8 cellular contexts compared by ENCODE assay signal in the genomic region with DNA sequence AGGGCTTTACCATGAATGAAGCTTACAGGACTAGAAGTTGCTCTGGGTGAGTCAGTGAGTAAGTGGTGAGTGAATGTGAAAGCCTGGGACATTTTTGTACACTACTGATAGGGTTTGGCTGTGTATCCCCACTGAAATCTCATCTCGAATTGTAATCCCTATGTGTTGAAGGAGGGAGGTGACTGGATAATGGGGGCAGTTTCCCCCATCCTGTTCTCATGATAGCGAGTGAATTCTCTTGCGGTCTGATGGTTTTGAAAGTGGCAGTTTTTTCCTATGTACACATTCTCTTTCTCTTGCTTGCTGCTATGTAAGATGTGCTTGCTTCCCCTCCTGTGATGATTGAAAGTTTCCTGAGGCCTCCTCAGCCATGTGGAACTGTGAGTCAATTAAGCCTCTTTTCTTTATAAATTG. TPM values are rescaled to one million over a fixed set of nuclear protein-coding genes. Genes with fewer than 3 reads are reported as not detected.
DNase-seq lines count a peak whose midpoint lies in the region; ATAC-seq and TF ChIP-seq lines count a peak whose summit lies in the region.
"Not testable (repeated sequence)": the region's sequence is repeated elsewhere in the genome, so short reads cannot be mapped to it uniquely, and the experiment has no call there.

No MANE protein-coding gene starts in this region.

- not testable (repeated sequence) for H2BK20ac ChIP-seq in H9 (ENCODE audit: low read depth, low read length, poor library complexity, severe bottlenecking)

- not testable (repeated sequence) for H3K4me1 Mint-ChIP-seq in H9
- peaks cover 33% of the 10 kb centered on the region for H3K4me1 Mint-ChIP-seq in activated T-helper 2 cell treated with anti-CD3 and anti-CD28 coated beads, Interferon-gamma antibody, Interleukin-2, Interleukin-4, amounts not matched to agents 10 μg/mL and 5 μg/mL and 100 μg/mL, durations not matched to agents 14 hours and 24 hours and 36 hours (ENCODE audit: low read depth)

- not testable (repeated sequence) for H3K9ac ChIP-seq in H9 (ENCODE audit: extremely low read depth, insufficient read length, low read length)

- not testable (repeated sequence) for H3K27me3 Mint-ChIP-seq in H9 (ENCODE audit: low read depth); activated T-helper 2 cell treated with anti-CD3 and anti-CD28 coated beads, Interferon-gamma antibody, Interleukin-2, Interleukin-4, amounts not matched to agents 10 μg/mL and 5 μg/mL and 100 μg/mL, durations not matched to agents 14 hours and 24 hours and 36 hours (ENCODE audit: low read depth)

- not testable (repeated sequence) for H2BK120ac ChIP-seq in H9 (ENCODE audit: low read depth, low read length, poor library complexity, severe bottlenecking)

- H3K4me1 ChIP-seq in H9 (ENCODE audit: insufficient read depth, low read length): not testable (repeated sequence)

- not testable (repeated sequence) for H3K23ac ChIP-seq in H9 (ENCODE audit: insufficient read length, low read depth, low read length)

- not testable (repeated sequence) for H2BK15ac ChIP-seq in H9 (ENCODE audit: low read depth, low read length)

- not testable (repeated sequence) for H3K4me2 ChIP-seq in H9 (ENCODE audit: insufficient read depth, insufficient read length, low read length)

- not testable (repeated sequence) for H4K5ac ChIP-seq in H9 (ENCODE audit: insufficient read length, low read depth, low read length)

- not testable (repeated sequence) for H3K27ac ChIP-seq in H9 (ENCODE audit: insufficient read length, low read depth, low read length)

- H2BK5ac ChIP-seq in H9 (ENCODE audit: insufficient read length, low read length): not testable (repeated sequence)

- H3K27ac Mint-ChIP-seq in H9: peak overlapping the region; percentile 24 to 46 (median 28); a peak in 4 of 7 replicates
- H3K27ac Mint-ChIP-seq in activated T-helper 2 cell treated with anti-CD3 and anti-CD28 coated beads, Interferon-gamma antibody, Interleukin-2, Interleukin-4, amounts not matched to agents 10 μg/mL and 5 μg/mL and 100 μg/mL, durations not matched to agents 14 hours and 24 hours and 36 hours: peak overlapping the region; percentile 80

- H2AFZ ChIP-seq in H9 (ENCODE audit: low read length): not testable (repeated sequence)

- no CpG with 5 or more reads among the region's 3 CpGs for WGBS in H9 (ENCODE audit: extremely low coverage, insufficient read length, low lambda C conversion rate)

- H3K18ac ChIP-seq in H9 (ENCODE audit: insufficient read length, low read depth, low read length): not testable (repeated sequence)

- not testable (repeated sequence) for TF ChIP-seq CTCF in H9 (conservative IDR thresholded peaks at IDR 0.05); foreskin fibroblast (IDR thresholded peaks at IDR 0.05; ENCODE audit: low read depth, low read length)

- not testable (repeated sequence) for H4K20me1 ChIP-seq in H9 (ENCODE audit: control insufficient read depth, insufficient read depth, insufficient read length)

- H3T11ph ChIP-seq in H9 (ENCODE audit: low read length): not testable (repeated sequence)

- H3K79me2 ChIP-seq in H9 (ENCODE audit: insufficient read depth, low read length): not testable (repeated sequence)

- not testable (repeated sequence) for H3K14ac ChIP-seq in H9 (ENCODE audit: insufficient read depth, low read length)

- H3K27me3 ChIP-seq in H9 (ENCODE audit: insufficient read depth, low read length): not testable (repeated sequence)

- H4K91ac ChIP-seq in H9 (ENCODE audit: insufficient read length, low read depth, low read length): not testable (repeated sequence)

- H3K4me3 ChIP-seq in foreskin fibroblast (ENCODE audit: low read depth in 1 of 2, low read length in 2 of 2): not testable (repeated sequence)

- intact Hi-C loops in activated T-helper 2 cell treated with anti-CD3 and anti-CD28 coated beads, Interferon-gamma antibody, Interleukin-2, Interleukin-4, amounts not matched to agents 10 μg/mL and 5 μg/mL and 100 μg/mL, durations not matched to agents 14 hours and 24 hours and 36 hours (cut with micrococcal nuclease): loop anchor here (2.0 to 5.0 kb wide), 2 partner anchors 31 to 49 kb away; a partner anchor contains a TSS

- not testable (repeated sequence) for H3K79me1 ChIP-seq in H9 (ENCODE audit: insufficient read depth, low read depth, low read length, poor library complexity, severe bottlenecking)

- H3K36me3 Mint-ChIP-seq in H9 (ENCODE audit: insufficient read depth in 1 of 3, low read depth in 3 of 3): peaks cover 7 to 49% (median 42%) of the 10 kb centered on the region in 3 experiments
- peaks cover 44% of the 10 kb centered on the region for H3K36me3 Mint-ChIP-seq in activated T-helper 2 cell treated with anti-CD3 and anti-CD28 coated beads, Interferon-gamma antibody, Interleukin-2, Interleukin-4, amounts not matched to agents 10 μg/mL and 5 μg/mL and 100 μg/mL, durations not matched to agents 14 hours and 24 hours and 36 hours (ENCODE audit: low read depth)

- not testable (repeated sequence) for H4K8ac ChIP-seq in H9 (replicated peaks; ENCODE audit: insufficient read length, low read depth, low read length)

- not testable (repeated sequence) for H3K4ac ChIP-seq in H9 (ENCODE audit: low read depth, low read length)

- not testable (repeated sequence) for H2AK5ac ChIP-seq in H9 (ENCODE audit: insufficient read length, low read length)

- not testable (repeated sequence) for H3K23me2 ChIP-seq in H9 (ENCODE audit: insufficient read length, low read depth, low read length, poor library complexity, severe bottlenecking)

- not testable (repeated sequence) for H3K9me3 ChIP-seq in H9 (ENCODE audit: control insufficient read depth, low read depth, low read length)

- H3K9me3 Mint-ChIP-seq in H9: not testable (repeated sequence)
- peaks cover 12% of the 10 kb centered on the region for H3K9me3 Mint-ChIP-seq in activated T-helper 2 cell treated with anti-CD3 and anti-CD28 coated beads, Interferon-gamma antibody, Interleukin-2, Interleukin-4, amounts not matched to agents 10 μg/mL and 5 μg/mL and 100 μg/mL, durations not matched to agents 14 hours and 24 hours and 36 hours

- H2BK12ac ChIP-seq in H9 (ENCODE audit: insufficient read length, low read depth, low read length): not testable (repeated sequence)

- H3K4me3 Mint-ChIP-seq in H9; activated T-helper 2 cell treated with anti-CD3 and anti-CD28 coated beads, Interferon-gamma antibody, Interleukin-2, Interleukin-4, amounts not matched to agents 10 μg/mL and 5 μg/mL and 100 μg/mL, durations not matched to agents 14 hours and 24 hours and 36 hours (ENCODE audit: low read depth): not testable (repeated sequence)

- H3K56ac ChIP-seq in H9 (ENCODE audit: insufficient read length, low read depth, low read length): not testable (repeated sequence)

- peak; percentile 66 for ATAC-seq in GM19328 (IDR thresholded peaks at IDR 0.05; ENCODE audit: unreplicated experiment)
- ATAC-seq in HG03108 (IDR thresholded peaks at IDR 0.05; ENCODE audit: unreplicated experiment): peak; percentile 62

- DNase-seq in EH (ENCODE audit: low read depth) (peak; percentile 22), MV-4-11 (lab: John Stamatoyannopoulos, UW) (peak; percentile 43), foreskin fibroblast (peak; percentile 3 to 18)
- DNase-seq in H9; activated T-helper 2 cell treated with anti-CD3 and anti-CD28 coated beads, Interferon-gamma antibody, Interleukin-2, Interleukin-4, amounts not matched to agents 10 μg/mL and 5 μg/mL and 100 μg/mL, durations not matched to agents 14 hours and 24 hours and 36 hours (ENCODE audit: low spot score): not testable (repeated sequence)
- DNase-seq in stimulated activated CD4-positive, alpha-beta T cell treated with anti-CD3 and anti-CD28 coated beads, Interleukin-2, amount 100 ng/mL, for 24 hours: peak; percentile 10 to 19

RNA-seq across cellular contexts. Expression of a gene that starts 47.4 kb away (rescaled TPM):
- total RNA-seq in H9 (2021): 72.3 and 75.9 TPM in 2 replicates
- 45.4 and 47.4 TPM in 2 replicates for total RNA-seq in activated T-helper 2 cell treated with anti-CD3 and anti-CD28 coated beads, Interferon-gamma antibody, Interleukin-2, Interleukin-4, amounts not matched to agents 10 μg/mL and 5 μg/mL and 100 μg/mL, durations not matched to agents 14 hours and 24 hours and 36 hours

RNA-seq across cellular contexts. Expression of a gene that starts 55.9 kb away (rescaled TPM):
- 5.4 and 5.9 TPM in 2 replicates for total RNA-seq in H9 (2021)
- total RNA-seq in activated T-helper 2 cell treated with anti-CD3 and anti-CD28 coated beads, Interferon-gamma antibody, Interleukin-2, Interleukin-4, amounts not matched to agents 10 μg/mL and 5 μg/mL and 100 μg/mL, durations not matched to agents 14 hours and 24 hours and 36 hours: 0.11 TPM in 2 replicates
